8 cellular contexts compared by ENCODE assay signal in the genomic region with DNA sequence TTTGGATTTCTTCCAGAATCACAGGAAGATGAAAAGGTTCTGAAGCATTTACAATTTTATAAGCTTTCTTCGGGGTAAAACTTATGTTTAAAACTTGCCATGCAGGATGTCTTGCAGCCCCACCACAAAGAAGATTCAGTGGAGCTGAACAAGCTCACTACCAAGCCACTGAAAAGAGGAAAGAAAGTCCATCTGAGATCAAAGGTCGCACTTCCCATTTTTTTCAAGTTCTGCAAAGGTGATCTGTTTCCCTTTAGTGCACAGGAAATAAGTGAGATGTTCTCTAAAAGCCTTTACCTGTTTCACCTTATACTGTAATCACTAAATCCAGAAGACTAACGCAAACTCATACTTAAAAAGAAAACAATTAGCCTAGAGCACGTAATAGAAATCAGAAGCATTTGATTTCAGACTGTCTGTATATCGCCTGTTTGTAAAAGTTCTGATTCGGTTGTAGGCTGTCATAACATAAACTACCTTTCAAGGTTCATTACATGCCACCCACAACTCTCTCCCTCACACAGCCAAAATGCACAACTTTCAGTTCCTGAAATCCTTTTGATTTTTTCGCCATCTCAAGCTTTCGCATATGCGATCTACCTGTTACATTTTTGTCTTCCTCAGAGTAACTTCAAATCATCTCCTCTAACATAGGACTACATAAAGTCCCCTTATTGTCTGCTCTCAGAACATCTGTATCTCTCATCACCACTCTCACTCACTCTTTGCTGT. TPM values are rescaled to one million over a fixed set of nuclear protein-coding genes. Genes with fewer than 3 reads are reported as not detected.
DNase-seq lines count a peak whose midpoint lies in the region; ATAC-seq and TF ChIP-seq lines count a peak whose summit lies in the region.

No MANE protein-coding gene starts in this region.

- H3K4me1 ChIP-seq in skeletal muscle tissue (ENCODE audit: control insufficient read depth in 3 of 3, insufficient read depth in 3 of 3, low read length in 3 of 3) = peaks cover 5 to 25% (median 20%) of the 10 kb centered on the region in 3 donors

- no peak overlapping the region for H3K27ac ChIP-seq in coronary artery
- no peak overlapping the region for H3K27ac ChIP-seq in skeletal muscle tissue (ENCODE audit: low read depth, low read length)

- H3K36me3 ChIP-seq in skeletal muscle tissue (ENCODE audit: control insufficient read depth in 3 of 3, insufficient read depth in 3 of 3, low read length in 3 of 3) = no peaks in the 10 kb centered on the region

- H3K4me3 ChIP-seq in coronary artery (peak overlapping the region; percentile 84), skeletal muscle tissue (ENCODE audit: low read length in 3 of 3) (peak overlapping the region; percentile 93 to 99 (median 96))

- DNase-seq in SIG-M5 treated with dmso at 0.1 percent for 504 hours (lab: John Stamatoyannopoulos, UW; ENCODE audit: unreplicated experiment) = peak; percentile 33
- no peak for DNase-seq in SIG-M5 (lab: John Stamatoyannopoulos, UW)
- no peak for DNase-seq in coronary artery (ENCODE audit: low spot score)
- DNase-seq in NCI-H1436 treated with DMSO at 0.1 percent for 48 hours (lab: John Stamatoyannopoulos, UW) = no peak
- DNase-seq in NCI-H1105 treated with DMSO at 0.1 percent for 48 hours (lab: John Stamatoyannopoulos, UW) = no peak
- DNase-seq in NCI-H187 treated with DMSO at 0.1 percent for 48 hours (lab: John Stamatoyannopoulos, UW) = no peak

- H3K27me3 ChIP-seq in skeletal muscle tissue (ENCODE audit: control insufficient read depth in 3 of 3, insufficient read depth in 3 of 3, low read length in 3 of 3) = no peaks in the 10 kb centered on the region

- H3K9ac ChIP-seq in skeletal muscle tissue (ENCODE audit: low read depth in 1 of 3, low read length in 3 of 3) = peak overlapping the region; percentile 47 to 90 (median 79)

- ATAC-seq in HG03354 (IDR thresholded peaks at IDR 0.05; ENCODE audit: poor library complexity, severe bottlenecking, unreplicated experiment) = peak; percentile 40

- TF ChIP-seq CTCF in coronary artery (IDR thresholded peaks at IDR 0.05) = no peak

- no peaks in the 10 kb centered on the region for H3K9me3 ChIP-seq in skeletal muscle tissue (ENCODE audit: control insufficient read depth in 3 of 3, low read length in 3 of 3)

RNA-seq across cellular contexts. Expression of a gene that starts 1.8 kb away (rescaled TPM):
- 36.0 TPM for total RNA-seq in skeletal muscle tissue
